1 cellular context compared by ENCODE assay signal in genomic region chr10:31708513-31708912, GRCh38.
TF ChIP-seq lines count a peak whose summit lies in the region.

No MANE protein-coding gene starts in this region.

TF ChIP-seq in GM12878, 131 proteins besides CTCF, POLR2A, EP300 and RAD21 (continued from another document):
- TF ChIP-seq IRF5 (IDR thresholded peaks at IDR 0.05; ENCODE audit: borderline replicate concordance) (no peak), SUPT20H (IDR thresholded peaks at IDR 0.05; ENCODE audit: borderline replicate concordance, control insufficient read depth, low read depth, low read length) (no peak)
